Comparison of ENCODE assay signal across 2 cellular contexts in genomic region chr2:22883054-22883453, GRCh38.
TF ChIP-seq lines count a peak whose summit lies in the region.

No MANE protein-coding gene starts in this region.

TF ChIP-seq in GM23338, 12 proteins besides CTCF, POLR2A, EP300 and RAD21 (continued from another document):
- TF ChIP-seq, protein P1, sequence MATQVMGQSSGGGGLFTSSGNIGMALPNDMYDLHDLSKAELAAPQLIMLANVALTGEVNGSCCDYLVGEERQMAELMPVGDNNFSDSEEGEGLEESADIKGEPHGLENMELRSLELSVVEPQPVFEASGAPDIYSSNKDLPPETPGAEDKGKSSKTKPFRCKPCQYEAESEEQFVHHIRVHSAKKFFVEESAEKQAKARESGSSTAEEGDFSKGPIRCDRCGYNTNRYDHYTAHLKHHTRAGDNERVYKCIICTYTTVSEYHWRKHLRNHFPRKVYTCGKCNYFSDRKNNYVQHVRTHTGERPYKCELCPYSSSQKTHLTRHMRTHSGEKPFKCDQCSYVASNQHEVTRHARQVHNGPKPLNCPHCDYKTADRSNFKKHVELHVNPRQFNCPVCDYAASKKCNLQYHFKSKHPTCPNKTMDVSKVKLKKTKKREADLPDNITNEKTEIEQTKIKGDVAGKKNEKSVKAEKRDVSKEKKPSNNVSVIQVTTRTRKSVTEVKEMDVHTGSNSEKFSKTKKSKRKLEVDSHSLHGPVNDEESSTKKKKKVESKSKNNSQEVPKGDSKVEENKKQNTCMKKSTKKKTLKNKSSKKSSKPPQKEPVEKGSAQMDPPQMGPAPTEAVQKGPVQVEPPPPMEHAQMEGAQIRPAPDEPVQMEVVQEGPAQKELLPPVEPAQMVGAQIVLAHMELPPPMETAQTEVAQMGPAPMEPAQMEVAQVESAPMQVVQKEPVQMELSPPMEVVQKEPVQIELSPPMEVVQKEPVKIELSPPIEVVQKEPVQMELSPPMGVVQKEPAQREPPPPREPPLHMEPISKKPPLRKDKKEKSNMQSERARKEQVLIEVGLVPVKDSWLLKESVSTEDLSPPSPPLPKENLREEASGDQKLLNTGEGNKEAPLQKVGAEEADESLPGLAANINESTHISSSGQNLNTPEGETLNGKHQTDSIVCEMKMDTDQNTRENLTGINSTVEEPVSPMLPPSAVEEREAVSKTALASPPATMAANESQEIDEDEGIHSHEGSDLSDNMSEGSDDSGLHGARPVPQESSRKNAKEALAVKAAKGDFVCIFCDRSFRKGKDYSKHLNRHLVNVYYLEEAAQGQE (IDR thresholded peaks at IDR 0.05; ENCODE audit: unreplicated experiment) = no peak
- TF ChIP-seq STAT1 (IDR thresholded peaks at IDR 0.05; ENCODE audit: unreplicated experiment) (no peak), JUNB (IDR thresholded peaks at IDR 0.05; ENCODE audit: unreplicated experiment) (no peak), EZH2 (IDR thresholded peaks at IDR 0.05; ENCODE audit: low read depth, unreplicated experiment) (no peak), ZNF331 (CRISPR knock-in tag; IDR thresholded peaks at IDR 0.05; ENCODE audit: low read depth) (no peak), NANOG (IDR thresholded peaks at IDR 0.05; ENCODE audit: borderline replicate concordance) (no peak), ZNF462 (CRISPR knock-in tag; IDR thresholded peaks at IDR 0.05) (no peak), POLR2AphosphoS5 (IDR thresholded peaks at IDR 0.05; ENCODE audit: low read depth) (no peak), ZNF114 (CRISPR knock-in tag; IDR thresholded peaks at IDR 0.05) (no peak)

TF ChIP-seq in WTC11, 78 proteins besides CTCF, POLR2A, EP300 and RAD21 (continued from another document):
- TF ChIP-seq, protein P2, sequence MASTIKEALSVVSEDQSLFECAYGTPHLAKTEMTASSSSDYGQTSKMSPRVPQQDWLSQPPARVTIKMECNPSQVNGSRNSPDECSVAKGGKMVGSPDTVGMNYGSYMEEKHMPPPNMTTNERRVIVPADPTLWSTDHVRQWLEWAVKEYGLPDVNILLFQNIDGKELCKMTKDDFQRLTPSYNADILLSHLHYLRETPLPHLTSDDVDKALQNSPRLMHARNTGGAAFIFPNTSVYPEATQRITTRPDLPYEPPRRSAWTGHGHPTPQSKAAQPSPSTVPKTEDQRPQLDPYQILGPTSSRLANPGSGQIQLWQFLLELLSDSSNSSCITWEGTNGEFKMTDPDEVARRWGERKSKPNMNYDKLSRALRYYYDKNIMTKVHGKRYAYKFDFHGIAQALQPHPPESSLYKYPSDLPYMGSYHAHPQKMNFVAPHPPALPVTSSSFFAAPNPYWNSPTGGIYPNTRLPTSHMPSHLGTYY (CRISPR knock-in tag; IDR thresholded peaks at IDR 0.05) = no peak
TF ChIP-seq in WTC11: peak in this region for 0.
